8 cellular contexts compared by ENCODE assay signal in the genomic region with DNA sequence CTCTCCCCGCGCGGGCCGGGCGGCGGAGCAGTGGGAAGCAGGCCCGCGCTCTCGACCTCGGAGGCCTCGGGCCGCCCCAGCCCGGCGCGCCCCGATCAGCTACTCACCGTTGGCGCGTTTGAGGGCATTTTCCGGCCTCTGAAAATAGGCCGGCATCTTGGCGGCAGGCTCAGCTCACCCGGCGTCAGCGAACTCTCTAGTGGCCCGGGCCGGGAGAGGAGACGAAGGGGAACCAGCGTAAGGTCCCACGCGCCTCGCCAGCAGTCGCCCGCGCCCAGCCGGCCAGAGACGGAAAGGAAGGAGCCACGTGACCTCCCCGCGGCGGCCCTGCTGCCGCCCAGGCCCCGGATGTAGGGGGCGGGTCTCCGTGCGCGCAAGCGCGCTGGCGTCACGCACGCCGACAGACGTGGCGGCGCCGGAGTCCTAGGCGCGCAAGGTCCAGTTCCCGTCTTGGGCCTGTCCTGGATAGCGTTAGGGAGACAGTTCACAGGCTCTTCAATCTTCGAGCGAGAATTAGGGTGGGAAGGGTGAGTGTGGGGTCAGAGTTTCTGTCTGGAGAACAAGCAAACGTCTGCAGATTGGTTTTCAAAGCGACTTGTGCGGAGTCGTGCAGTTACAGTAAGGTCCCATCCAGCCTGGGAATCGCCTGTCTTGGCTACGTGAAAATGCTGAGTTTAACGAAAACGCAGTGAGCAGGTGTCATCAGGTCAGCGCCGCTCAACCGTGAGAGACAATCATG. TPM values are rescaled to one million over a fixed set of nuclear protein-coding genes. Genes with fewer than 3 reads are reported as not detected.
DNase-seq lines count a peak whose midpoint lies in the region; TF ChIP-seq lines count a peak whose summit lies in the region.

A gene with protein sequence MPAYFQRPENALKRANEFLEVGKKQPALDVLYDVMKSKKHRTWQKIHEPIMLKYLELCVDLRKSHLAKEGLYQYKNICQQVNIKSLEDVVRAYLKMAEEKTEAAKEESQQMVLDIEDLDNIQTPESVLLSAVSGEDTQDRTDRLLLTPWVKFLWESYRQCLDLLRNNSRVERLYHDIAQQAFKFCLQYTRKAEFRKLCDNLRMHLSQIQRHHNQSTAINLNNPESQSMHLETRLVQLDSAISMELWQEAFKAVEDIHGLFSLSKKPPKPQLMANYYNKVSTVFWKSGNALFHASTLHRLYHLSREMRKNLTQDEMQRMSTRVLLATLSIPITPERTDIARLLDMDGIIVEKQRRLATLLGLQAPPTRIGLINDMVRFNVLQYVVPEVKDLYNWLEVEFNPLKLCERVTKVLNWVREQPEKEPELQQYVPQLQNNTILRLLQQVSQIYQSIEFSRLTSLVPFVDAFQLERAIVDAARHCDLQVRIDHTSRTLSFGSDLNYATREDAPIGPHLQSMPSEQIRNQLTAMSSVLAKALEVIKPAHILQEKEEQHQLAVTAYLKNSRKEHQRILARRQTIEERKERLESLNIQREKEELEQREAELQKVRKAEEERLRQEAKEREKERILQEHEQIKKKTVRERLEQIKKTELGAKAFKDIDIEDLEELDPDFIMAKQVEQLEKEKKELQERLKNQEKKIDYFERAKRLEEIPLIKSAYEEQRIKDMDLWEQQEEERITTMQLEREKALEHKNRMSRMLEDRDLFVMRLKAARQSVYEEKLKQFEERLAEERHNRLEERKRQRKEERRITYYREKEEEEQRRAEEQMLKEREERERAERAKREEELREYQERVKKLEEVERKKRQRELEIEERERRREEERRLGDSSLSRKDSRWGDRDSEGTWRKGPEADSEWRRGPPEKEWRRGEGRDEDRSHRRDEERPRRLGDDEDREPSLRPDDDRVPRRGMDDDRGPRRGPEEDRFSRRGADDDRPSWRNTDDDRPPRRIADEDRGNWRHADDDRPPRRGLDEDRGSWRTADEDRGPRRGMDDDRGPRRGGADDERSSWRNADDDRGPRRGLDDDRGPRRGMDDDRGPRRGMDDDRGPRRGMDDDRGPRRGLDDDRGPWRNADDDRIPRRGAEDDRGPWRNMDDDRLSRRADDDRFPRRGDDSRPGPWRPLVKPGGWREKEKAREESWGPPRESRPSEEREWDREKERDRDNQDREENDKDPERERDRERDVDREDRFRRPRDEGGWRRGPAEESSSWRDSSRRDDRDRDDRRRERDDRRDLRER (N-terminal part only) (minus strand): TSS at position 297 of the 739 bp plus-strand sequence. CDS start 141 bp downstream, at position 156.

- peak within 1 kb of the TSS; percentile 82 for H2AFZ ChIP-seq in OCI-LY3 (ENCODE audit: low read depth, low read length)

- CTCF ChIA-PET in Caco-2 (lab: Charles Lee): interaction anchor here (0.6 kb wide), 1 partner anchor 26 kb away, joined by 6 read pairs; no protein-coding TSS in a partner anchor

- no peaks in the 10 kb centered on the region for H3K27me3 Mint-ChIP-seq in Caco-2 (ENCODE audit: insufficient read depth, unreplicated experiment)

- H3K4me1 ChIP-seq in Caco-2 (peaks cover 8% of the 10 kb centered on the region; the same call in 1 of the 2 replicates), OCI-LY3 (ENCODE audit: low read length) (peaks cover 25% of the 10 kb centered on the region)

- H3K4me3 Mint-ChIP-seq in Caco-2 (ENCODE audit: unreplicated experiment): peak within 1 kb of the TSS; percentile 83

- peaks cover 1% of the 10 kb centered on the region; the same call in 1 of the 2 replicates for H3K36me3 ChIP-seq in Caco-2 (ENCODE audit: control insufficient read depth, insufficient read depth, low read length)
- peaks cover 20% of the 10 kb centered on the region for H3K36me3 ChIP-seq in OCI-LY3 (replicated peaks; ENCODE audit: low read depth, low read length)

- H3K4me1 Mint-ChIP-seq in Caco-2 (ENCODE audit: low read depth, unreplicated experiment): peaks cover 8% of the 10 kb centered on the region

- H3K27me3 ChIP-seq in Caco-2 (replicated peaks; ENCODE audit: control insufficient read depth, insufficient read depth, low read length) (no peaks in the 10 kb centered on the region), OCI-LY3 (ENCODE audit: low read depth, low read length) (no peaks in the 10 kb centered on the region)

- no peaks in the 10 kb centered on the region for H3K9me3 Mint-ChIP-seq in Caco-2 (ENCODE audit: unreplicated experiment)

- peak within 1 kb of the TSS; percentile 88 for H3K4me3 ChIP-seq in Caco-2 (ENCODE audit: low read depth, low read length)
- peak within 1 kb of the TSS; percentile 95 for H3K4me3 ChIP-seq in OCI-LY3 (ENCODE audit: low read length)

- H3K27ac ChIP-seq in OCI-LY3 (ENCODE audit: low read length): peak within 1 kb of the TSS; percentile 79

- peaks cover 53% of the 10 kb centered on the region for H3K36me3 Mint-ChIP-seq in Caco-2 (ENCODE audit: insufficient read depth, unreplicated experiment)

- peak within 1 kb of the TSS; percentile 91 for H3K4me2 ChIP-seq in OCI-LY3 (ENCODE audit: low read length)

- peak within 1 kb of the TSS; percentile 99 for H3K9ac ChIP-seq in OCI-LY3 (ENCODE audit: low read length)

- intact Hi-C loops in Caco-2 (cut with micrococcal nuclease; ENCODE audit: unreplicated experiment): loop anchor here (1.0 kb wide), 1 partner anchor 24 kb away; a partner anchor contains a TSS

- peaks cover 58% of the 10 kb centered on the region for H3K79me2 ChIP-seq in OCI-LY3 (ENCODE audit: low read length)

- no TSS peak for BruUV-seq in Caco-2 (replicated peaks; lab: Mats Ljungman, UMichigan)

- TF ChIP-seq CTCF in Caco-2 (IDR thresholded peaks at IDR 0.05; ENCODE audit: insufficient read depth in 1 of 2, low read depth in 1 of 2, low read length in 1 of 2, severe bottlenecking in 1 of 2, unreplicated experiment in 1 of 2) (no peak), GM20000 (IDR thresholded peaks at IDR 0.05; ENCODE audit: extremely low read depth, missing control alignments) (no peak), OCI-LY3 (IDR thresholded peaks at IDR 0.05; ENCODE audit: low read depth, low read length) (no peak)

- peak; percentile 91 to 96 for DNase-seq in Caco-2
- peak; percentile 96 for DNase-seq in GM20000 (ENCODE audit: low spot score)
- DNase-seq in HT-29 (ENCODE audit: low spot score): peak; percentile 92
- peak; percentile 86 for DNase-seq in activated T-cell treated with anti-CD3 and anti-CD28 coated beads for 1 hour (ENCODE audit: low read depth)
- DNase-seq in epidermal melanocyte (ENCODE audit: insufficient read length, low spot score): peak; percentile 80
- peak; percentile 88 for DNase-seq in middle frontal gyrus (ENCODE audit: extremely low spot score, low spot score)
- peak; percentile 83 for DNase-seq in stimulated activated CD8-positive, alpha-beta memory T cell treated with anti-CD3 and anti-CD28 coated beads, Interleukin-2, amount 100 ng/mL, for 1 hour (ENCODE audit: low read depth in 2 of 2)

- peaks cover 34% of the 10 kb centered on the region for H4K20me1 ChIP-seq in OCI-LY3 (ENCODE audit: insufficient read depth, low read length)

- peak within 1 kb of the TSS; percentile 97 for H3K27ac Mint-ChIP-seq in Caco-2 (ENCODE audit: unreplicated experiment)

- POLR2A ChIA-PET in Caco-2 (lab: Charles Lee): interaction anchor here (0.5 kb wide), 1 partner anchor 124 kb away, joined by 3 read pairs; no protein-coding TSS in a partner anchor

- H3K9me3 ChIP-seq in Caco-2 (no peaks in the 10 kb centered on the region), OCI-LY3 (ENCODE audit: insufficient read depth, low read length) (no peaks in the 10 kb centered on the region)

RNA-seq across cellular contexts. Expression of the gene that starts here (rescaled TPM):
- 146 and 150 TPM in 2 replicates for total RNA-seq in Caco-2 (2022)
- total RNA-seq in HT-29 (2014; rRNA removed; shearing (Covaris generic)): 52.5 and 53.3 TPM in 2 replicates

Comparison
In these comparisons a context has a peak if more than half of its experiments do, and no peak if none do; other contexts are left out.
1. Peak in every context shown above with its lines: DNase-seq, H3K4me3 ChIP-seq and H3K27ac ChIP-seq.